In the genomic region with DNA sequence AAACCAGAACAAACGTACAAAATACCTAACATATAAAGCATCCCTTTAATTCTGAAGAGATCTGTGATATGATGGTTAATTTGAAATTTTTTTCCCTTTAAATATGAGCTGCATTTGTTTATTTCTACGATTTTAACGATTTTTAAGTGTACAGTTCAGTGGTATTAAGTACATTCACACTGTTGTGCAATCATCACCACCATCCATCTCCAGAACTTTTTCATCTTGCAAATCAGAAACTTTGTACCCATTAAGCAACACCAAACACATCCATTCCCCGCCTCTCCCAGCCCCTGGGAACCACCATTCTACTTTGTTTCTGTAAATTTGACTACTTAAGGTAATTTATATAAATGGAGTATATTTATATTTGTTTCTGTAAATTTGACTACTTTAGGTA, we compare ENCODE assay signal across 29 cellular contexts.
"Had no signal": no experiment of that assay in that cellular context is flagged by ENCODE, and none has a peak within 500 bp of the region (broad histone marks: within the 10 kb centered on the region; RNA-seq: fewer than 3 reads in every experiment).

No MANE protein-coding gene starts in this region.

- H3K4me3 ChIP-seq: MG63, SJCRH30, SK-N-MC had no signal

- H3K4me3 Mint-ChIP-seq: activated CD4-positive, alpha-beta memory T cell treated with anti-CD3 and anti-CD28 coated beads for 36 hours; activated CD4-positive, alpha-beta T cell treated with anti-CD3 and anti-CD28 coated beads, Interleukin-2, amount 10 ng/mL, durations not matched to agents 24 days and 14 days; activated naive CD4-positive, alpha-beta T cell treated with anti-CD3 and anti-CD28 coated beads for 36 hours; activated naive CD8-positive, alpha-beta T cell treated with anti-CD3 and anti-CD28 coated beads for 36 hours; activated T-cell treated with anti-CD3 and anti-CD28 coated beads, Interleukin-2, amount 50 U/mL, for 4 hours; activated T-helper 1 cell treated with anti-CD3 and anti-CD28 coated beads, Interleukin-12 subunit alpha, Interleukin-12 subunit beta, Interleukin-2, Interleukin-4 antibody, amounts not matched to agents 30 ng/mL and 10 ng/mL and 1 ng/mL, durations not matched to agents 14 hours and 24 hours and 36 hours had no signal

- H3K9me3 Mint-ChIP-seq: activated CD4-positive, alpha-beta memory T cell treated with anti-CD3 and anti-CD28 coated beads for 36 hours; activated naive CD4-positive, alpha-beta T cell treated with anti-CD3 and anti-CD28 coated beads for 36 hours; activated naive CD8-positive, alpha-beta T cell treated with anti-CD3 and anti-CD28 coated beads for 36 hours; activated T-cell treated with anti-CD3 and anti-CD28 coated beads, Interleukin-2, amount 50 U/mL, for 4 hours; activated T-helper 1 cell treated with anti-CD3 and anti-CD28 coated beads, Interleukin-12 subunit alpha, Interleukin-12 subunit beta, Interleukin-2, Interleukin-4 antibody, amounts not matched to agents 30 ng/mL and 10 ng/mL and 1 ng/mL, durations not matched to agents 14 hours and 24 hours and 36 hours had no signal

- H3K4me1 ChIP-seq: SJCRH30 had no signal

- H3K36me3 ChIP-seq: brain microvascular endothelial cell, MG63, SJCRH30, WERI-Rb-1 had no signal

- H3K27ac ChIP-seq: brain microvascular endothelial cell, SJCRH30, SK-N-MC, WERI-Rb-1 had no signal

- H3K27ac Mint-ChIP-seq: activated CD4-positive, alpha-beta memory T cell treated with anti-CD3 and anti-CD28 coated beads for 36 hours; activated CD4-positive, alpha-beta T cell treated with anti-CD3 and anti-CD28 coated beads, Interleukin-2, amount 10 ng/mL, durations not matched to agents 24 days and 14 days; activated naive CD4-positive, alpha-beta T cell treated with anti-CD3 and anti-CD28 coated beads for 36 hours; activated naive CD8-positive, alpha-beta T cell treated with anti-CD3 and anti-CD28 coated beads for 36 hours; activated T-helper 1 cell treated with anti-CD3 and anti-CD28 coated beads, Interleukin-12 subunit alpha, Interleukin-12 subunit beta, Interleukin-2, Interleukin-4 antibody, amounts not matched to agents 30 ng/mL and 10 ng/mL and 1 ng/mL, durations not matched to agents 14 hours and 24 hours and 36 hours had no signal

- H3K27me3 ChIP-seq: brain microvascular endothelial cell, MG63, SJCRH30 had no signal

- H3K9me3 ChIP-seq: MG63, SJCRH30 had no signal

- H3K27me3 Mint-ChIP-seq: activated CD4-positive, alpha-beta memory T cell treated with anti-CD3 and anti-CD28 coated beads for 36 hours; activated CD4-positive, alpha-beta T cell treated with anti-CD3 and anti-CD28 coated beads, Interleukin-2, amount 10 ng/mL, durations not matched to agents 24 days and 14 days; activated naive CD8-positive, alpha-beta T cell treated with anti-CD3 and anti-CD28 coated beads for 36 hours had no signal

- DNase-seq: activated CD4-positive, alpha-beta memory T cell treated with anti-CD3 and anti-CD28 coated beads for 36 hours; activated CD4-positive, alpha-beta T cell treated with anti-CD3 and anti-CD28 coated beads, Interleukin-2, amount 10 ng/mL, durations not matched to agents 24 days and 14 days; activated CD8-positive, alpha-beta memory T cell treated with anti-CD3 and anti-CD28 coated beads, Interleukin-2, amount 50 U/mL, for 4 hours; activated gamma-delta T cell treated with Interleukin-2 at 50 U/mL for 16 hours; activated naive CD4-positive, alpha-beta T cell treated with anti-CD3 and anti-CD28 coated beads for 36 hours; activated naive CD8-positive, alpha-beta T cell treated with anti-CD3 and anti-CD28 coated beads for 36 hours; activated T-cell treated with anti-CD3 and anti-CD28 coated beads for 4 hours; activated T-cell treated with anti-CD3 and anti-CD28 coated beads, Interleukin-2, amount 50 U/mL, for 4 hours; amniotic stem cell; aorta; brain microvascular endothelial cell; central memory CD4-positive, alpha-beta T cell; Kasumi-1; MG63; NCI-H1092; NCI-H1436 treated with DMSO at 0.1 percent for 48 hours; NCI-H1694 treated with DMSO at 0.1 percent for 48 hours; NCI-H2029; NCI-H2171; NCI-H510A; NCI-H526; NCI-H748 treated with DMSO at 0.1 percent for 48 hours; NK-92 treated with Interleukin-12 subunit alpha and Interleukin-12 subunit beta, amount 100 ng/mL, for 24 hours; SHP77; SJCRH30; T1000; WERI-Rb-1 had no signal

- ATAC-seq: activated T-cell treated with anti-CD3 and anti-CD28 coated beads, Interleukin-2, amount 50 U/mL, for 4 hours had no signal
